Comparison of ENCODE assay signal across 9 cellular contexts in genomic region chr3:11514191-11514770, GRCh38.
DNase-seq lines count a peak whose midpoint lies in the region; ATAC-seq lines count a peak whose summit lies in the region.
"Had no signal": no experiment of that assay in that cellular context is flagged by ENCODE, and none has a peak within 500 bp of the region (broad histone marks: within the 10 kb centered on the region; RNA-seq: fewer than 3 reads in every experiment).

No MANE protein-coding gene starts in this region.

- peak overlapping the region in 1 of 3 donors; percentile 8 for H3K9ac ChIP-seq in skeletal muscle tissue (ENCODE audit: low read depth in 1 of 3, low read length in 3 of 3)

- intact Hi-C loops in Right ventricle myocardium superior (cut with DNase I) = no loop called here

- peak overlapping the region; percentile 32 for H3K27ac ChIP-seq in skeletal muscle tissue (ENCODE audit: low read depth, low read length)
- H3K27ac ChIP-seq: epithelial cell of prostate had no signal

- DNase-seq in GM04504 (ENCODE audit: low read depth) (peak; percentile 77), SW480 (ENCODE audit: low spot score) (peak; percentile 25), Right ventricle myocardium superior (no peak), immature natural killer cell (no peak), activated gamma-delta T cell (lab: John Stamatoyannopoulos, UW) (no peak)

- H3K4me3 ChIP-seq in skeletal muscle tissue (ENCODE audit: low read length in 3 of 3) = no peak overlapping the region

- ATAC-seq in Right ventricle myocardium superior (ENCODE audit: poor library complexity) (peak; percentile 72), HG02759 (IDR thresholded peaks at IDR 0.05; ENCODE audit: unreplicated experiment) (no peak), HG02840 (IDR thresholded peaks at IDR 0.05; ENCODE audit: low FRiP score, unreplicated experiment) (no peak)

- no peak overlapping the region for H3K4me3 Mint-ChIP-seq in immature natural killer cell

- H3K27ac Mint-ChIP-seq in immature natural killer cell = peak overlapping the region in 3 of 6 donors; percentile 14 to 65 (median 40)

- H3K9me3 Mint-ChIP-seq in immature natural killer cell = no peaks in the 10 kb centered on the region

- peaks cover 13 to 17% of the 10 kb centered on the region in 2 donors for H3K4me1 Mint-ChIP-seq in immature natural killer cell

- peaks cover 0 to 3% (median 0%) of the 10 kb centered on the region in 3 donors for H3K36me3 Mint-ChIP-seq in immature natural killer cell

- peaks cover 0 to 2% (median 2%) of the 10 kb centered on the region in 3 donors for H3K27me3 Mint-ChIP-seq in immature natural killer cell (ENCODE audit: low read depth in 3 of 3)

- no peaks in the 10 kb centered on the region for H3K27me3 ChIP-seq in skeletal muscle tissue (ENCODE audit: control insufficient read depth in 3 of 3, insufficient read depth in 3 of 3, low read length in 3 of 3)

- H3K36me3 ChIP-seq in skeletal muscle tissue (ENCODE audit: control insufficient read depth in 3 of 3, insufficient read depth in 3 of 3, low read length in 3 of 3) = no peaks in the 10 kb centered on the region

- H3K9me3 ChIP-seq in skeletal muscle tissue (ENCODE audit: control insufficient read depth in 3 of 3, low read length in 3 of 3) = no peaks in the 10 kb centered on the region

- H3K4me1 ChIP-seq in skeletal muscle tissue (ENCODE audit: control insufficient read depth in 3 of 3, insufficient read depth in 3 of 3, low read length in 3 of 3) = peaks cover 19 to 25% (median 20%) of the 10 kb centered on the region in 3 donors

Comparison
In these comparisons a context has a peak if more than half of its experiments do, and no peak if none do; other contexts are left out.
1. DNase-seq: peak in GM04504 (single experiment) and SW480 (single experiment); none in Right ventricle myocardium superior (single experiment), immature natural killer cell (0 of 3) and activated gamma-delta T cell (single experiment).